Comparison of ENCODE assay signal across 8 cellular contexts in the genomic region with DNA sequence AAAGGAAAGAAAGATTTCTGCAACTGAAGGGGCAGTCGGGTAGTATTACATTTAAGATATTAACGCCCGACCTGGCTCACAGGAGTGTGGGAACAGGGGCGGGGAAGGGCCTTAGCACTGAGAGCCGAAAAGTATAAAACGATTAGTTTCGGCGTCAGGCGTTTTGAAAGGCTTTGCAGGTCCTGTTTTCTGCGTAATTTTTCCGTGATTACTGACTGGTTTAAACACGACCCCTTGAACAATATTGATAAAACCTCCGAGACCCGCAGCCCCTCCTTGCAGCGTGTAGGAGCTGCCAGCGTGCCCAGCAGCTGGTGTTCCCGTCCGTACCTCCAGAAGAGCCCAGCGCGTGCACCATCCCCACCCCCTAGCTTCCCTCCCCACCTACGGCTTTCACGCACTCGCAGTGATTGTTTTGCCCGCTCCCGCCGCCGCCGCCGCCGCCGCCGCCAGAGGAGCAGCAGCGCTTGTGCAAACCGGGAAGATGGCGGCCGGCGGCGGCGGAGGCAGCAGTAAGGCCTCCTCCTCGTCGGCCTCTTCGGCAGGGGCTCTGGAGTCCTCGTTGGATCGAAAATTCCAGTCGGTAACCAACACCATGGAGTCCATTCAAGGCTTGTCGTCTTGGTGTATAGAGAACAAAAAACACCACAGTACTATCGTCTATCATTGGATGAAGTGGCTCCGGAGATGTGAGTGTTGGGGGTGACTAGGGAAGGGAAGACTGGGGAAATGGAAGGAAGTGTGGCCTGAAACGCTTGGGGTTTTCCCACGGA. TPM values are rescaled to one million over a fixed set of nuclear protein-coding genes. Genes with fewer than 3 reads are reported as not detected.
DNase-seq lines count a peak whose midpoint lies in the region; ATAC-seq and TF ChIP-seq lines count a peak whose summit lies in the region.

No MANE protein-coding gene starts in this region.

- no peak for TF ChIP-seq POLR2A in testis (IDR thresholded peaks at IDR 0.05)

- no peak for TF ChIP-seq CTCF in GM23338 (conservative IDR thresholded peaks at IDR 0.05; ENCODE audit: low read depth in 2 of 2)
- TF ChIP-seq CTCF in SK-N-SH (IDR thresholded peaks at IDR 0.05), result no peak
- no peak for TF ChIP-seq CTCF in glutamatergic neuron (IDR thresholded peaks at IDR 0.05; ENCODE audit: partially characterized antibody, unreplicated experiment)
- peak; percentile 6 for TF ChIP-seq CTCF in osteocyte (IDR thresholded peaks at IDR 0.05)
- TF ChIP-seq CTCF in testis (IDR thresholded peaks at IDR 0.05), result no peak

- 0 out of 2 replicates have a peak, but pooled peaks cover 7% of the 10 kb centered on the region for H3F3A ChIP-seq in GM23338 (replicated peaks; ENCODE audit: low read depth)
- H3F3A ChIP-seq in SK-N-SH (replicated peaks; ENCODE audit: insufficient read depth), result peaks cover 26% of the 10 kb centered on the region

- peaks cover 9% of the 10 kb centered on the region for H3K36me3 Mint-ChIP-seq in GM23338 (ENCODE audit: low read depth)
- no peaks in the 10 kb centered on the region for H3K36me3 Mint-ChIP-seq in activated naive CD4-positive, alpha-beta T cell treated with anti-CD3 and anti-CD28 coated beads, Interleukin-2, amount 50 U/mL, for 24 hours
- no peaks in the 10 kb centered on the region for H3K36me3 Mint-ChIP-seq in glutamatergic neuron (ENCODE audit: unreplicated experiment)
- H3K36me3 Mint-ChIP-seq in osteocyte (ENCODE audit: unreplicated experiment), result no peaks in the 10 kb centered on the region

- H3K9me3 Mint-ChIP-seq in GM23338 (no peaks in the 10 kb centered on the region), glutamatergic neuron (ENCODE audit: unreplicated experiment) (peaks cover 12% of the 10 kb centered on the region), osteocyte (ENCODE audit: unreplicated experiment) (no peaks in the 10 kb centered on the region)
- no peaks in the 10 kb centered on the region for H3K9me3 Mint-ChIP-seq in activated naive CD4-positive, alpha-beta T cell treated with anti-CD3 and anti-CD28 coated beads, Interleukin-2, amount 50 U/mL, for 24 hours

- H3K9me2 ChIP-seq in GM23338 (ENCODE audit: insufficient read depth) (no peaks in the 10 kb centered on the region), SK-N-SH (no peaks in the 10 kb centered on the region)

- H3K4me3 ChIP-seq in GM23338, result peak overlapping the region; percentile 77
- peak overlapping the region; percentile 72 to 76 for H3K4me3 ChIP-seq in SK-N-SH (ENCODE audit: low read depth in 2 of 2, low read length in 1 of 2)
- peak overlapping the region; percentile 74 to 77 for H3K4me3 ChIP-seq in testis

- peak overlapping the region; percentile 98 for H3K4me3 Mint-ChIP-seq in GM23338
- H3K4me3 Mint-ChIP-seq in activated naive CD4-positive, alpha-beta T cell treated with anti-CD3 and anti-CD28 coated beads, Interleukin-2, amount 50 U/mL, for 24 hours, result peak overlapping the region; percentile 95
- H3K4me3 Mint-ChIP-seq in glutamatergic neuron (ENCODE audit: unreplicated experiment), result peak overlapping the region; percentile 93
- H3K4me3 Mint-ChIP-seq in osteocyte (ENCODE audit: unreplicated experiment), result peak overlapping the region; percentile 94

- H3K27me3 Mint-ChIP-seq in GM23338 (ENCODE audit: insufficient read depth, low read depth, poor library complexity) (peaks cover 8% of the 10 kb centered on the region), glutamatergic neuron (ENCODE audit: unreplicated experiment) (no peaks in the 10 kb centered on the region), osteocyte (ENCODE audit: unreplicated experiment) (no peaks in the 10 kb centered on the region)
- no peaks in the 10 kb centered on the region for H3K27me3 Mint-ChIP-seq in activated naive CD4-positive, alpha-beta T cell treated with anti-CD3 and anti-CD28 coated beads, Interleukin-2, amount 50 U/mL, for 24 hours

- H3K4me1 Mint-ChIP-seq in GM23338 (peaks cover 14% of the 10 kb centered on the region), glutamatergic neuron (ENCODE audit: low read depth, unreplicated experiment) (peaks cover 23% of the 10 kb centered on the region), osteocyte (ENCODE audit: unreplicated experiment) (peaks cover 30% of the 10 kb centered on the region)
- H3K4me1 Mint-ChIP-seq in activated naive CD4-positive, alpha-beta T cell treated with anti-CD3 and anti-CD28 coated beads, Interleukin-2, amount 50 U/mL, for 24 hours, result peaks cover 39% of the 10 kb centered on the region

- peak overlapping the region; percentile 86 for H3K4me2 ChIP-seq in GM23338
- H3K4me2 ChIP-seq in SK-N-SH, result peak overlapping the region; percentile 83

- WGBS in SK-N-SH (ENCODE audit: low lambda C conversion rate), result 0% methylated on average over 34 of the region's 50 CpGs
- WGBS in testis, 2 donors, result 0% methylated on average over 40 to 41 of the region's 50 CpGs

- H3K36me3 ChIP-seq in GM23338 (ENCODE audit: insufficient read depth) (no peaks in the 10 kb centered on the region), SK-N-SH (replicated peaks in 1 of 2; ENCODE audit: control insufficient read depth in 1 of 2, insufficient read depth in 2 of 2, low read length in 1 of 2) (no peaks in the 10 kb centered on the region), testis (ENCODE audit: low read depth, missing control alignments) (no peaks in the 10 kb centered on the region)

- H3K27me3 ChIP-seq in GM23338 (ENCODE audit: insufficient read depth) (no peaks in the 10 kb centered on the region), SK-N-SH (ENCODE audit: insufficient read depth) (no peaks in the 10 kb centered on the region), testis (no peaks in the 10 kb centered on the region)

- CTCF ChIA-PET in SK-N-SH (lab: Yijun Ruan, JAX), result interaction anchor here (0.8 to 1.6 kb wide), 7 partner anchors 10 to 168 kb away, joined by 3 to 5 read pairs (median 3); partner anchors contain the start of gene FALEC

- TF ChIP-seq EP300 in SK-N-SH (IDR thresholded peaks at IDR 0.05; ENCODE audit: borderline replicate concordance in 1 of 2, low read depth in 1 of 2, low read length in 1 of 2), result peak in 1 of 2 experiments; percentile 50; a peak in 1 of 4 replicates

- intact Hi-C loops in testis (cut with DNase I; ENCODE audit: low total_unique reads), result no loop called here

- H3K9me3 ChIP-seq in SK-N-SH, result no peaks in the 10 kb centered on the region
- no peaks in the 10 kb centered on the region for H3K9me3 ChIP-seq in testis

- H4K20me1 ChIP-seq in GM23338 (replicated peaks; ENCODE audit: insufficient read depth) (peaks cover 5% of the 10 kb centered on the region; the same call in 1 of the 2 replicates), SK-N-SH (ENCODE audit: insufficient read depth) (no peaks in the 10 kb centered on the region; the same call in 1 of the 2 replicates)

- H3K9ac ChIP-seq in SK-N-SH, result peak overlapping the region; percentile 87

- DNase-seq in COLO668 (lab: John Stamatoyannopoulos, UW; ENCODE audit: unreplicated experiment) (peak; percentile 89), GM23338 (ENCODE audit: low spot score) (peak; percentile 80), NCI-H1048 (lab: John Stamatoyannopoulos, UW) (peak; percentile 41), SK-N-SH (peak; percentile 80), glutamatergic neuron (peak; percentile 87), osteocyte (ENCODE audit: extremely low spot score, unreplicated experiment) (peak; percentile 92), testis (peak; percentile 86)

- H3K27ac ChIP-seq in GM23338 (ENCODE audit: low read depth) (peak overlapping the region; percentile 100), SK-N-SH (ENCODE audit: low read depth in 2 of 2, low read length in 1 of 2) (peak overlapping the region; percentile 93 to 99), testis (peak overlapping the region; percentile 83 to 92)

- H2AFZ ChIP-seq in GM23338 (peak overlapping the region; percentile 66; the same call in 1 of the 2 replicates), SK-N-SH (ENCODE audit: low read depth) (peak overlapping the region; percentile 69)

- H3K27ac Mint-ChIP-seq in GM23338 (peak overlapping the region; percentile 100), glutamatergic neuron (ENCODE audit: unreplicated experiment) (peak overlapping the region; percentile 91), osteocyte (ENCODE audit: unreplicated experiment) (peak overlapping the region; percentile 100)
- H3K27ac Mint-ChIP-seq in activated naive CD4-positive, alpha-beta T cell treated with anti-CD3 and anti-CD28 coated beads, Interleukin-2, amount 50 U/mL, for 24 hours, result peak overlapping the region; percentile 97

- peaks cover 49% of the 10 kb centered on the region for H3K79me2 ChIP-seq in GM23338 (replicated peaks; ENCODE audit: insufficient read depth)
- H3K79me2 ChIP-seq in SK-N-SH (ENCODE audit: insufficient read depth), result peaks cover 47% of the 10 kb centered on the region

- peaks cover 12% of the 10 kb centered on the region for H3K4me1 ChIP-seq in GM23338 (ENCODE audit: insufficient read depth)
- peaks cover 6 to 10% of the 10 kb centered on the region in 2 experiments; a peak in 3 of 4 replicates for H3K4me1 ChIP-seq in SK-N-SH (ENCODE audit: control insufficient read depth in 1 of 2, insufficient read depth in 2 of 2, low read depth in 1 of 2, low read length in 1 of 2)
- no peaks in the 10 kb centered on the region for H3K4me1 ChIP-seq in testis

- TF ChIP-seq RAD21 in SK-N-SH (IDR thresholded peaks at IDR 0.05; ENCODE audit: low read length), result no peak

- POLR2A ChIA-PET in SK-N-SH (lab: Yijun Ruan, JAX), result interaction anchor here (0.5 to 1.1 kb wide), 8 partner anchors 8 to 576 kb away, joined by 3 read pairs; no protein-coding TSS in a partner anchor

- ATAC-seq in GM23338, result peak; percentile 56

TF ChIP-seq in GM23338, 12 proteins besides CTCF, POLR2A, EP300 and RAD21 (continues in another document):
- TF ChIP-seq NANOG (IDR thresholded peaks at IDR 0.05; ENCODE audit: borderline replicate concordance), result no peak

TF ChIP-seq in SK-N-SH, 30 proteins besides CTCF, POLR2A, EP300 and RAD21 (continues in another document):
- TF ChIP-seq CHD2 (IDR thresholded peaks at IDR 0.05; ENCODE audit: low read length, partially characterized antibody), result no peak

RNA-seq across cellular contexts. Expression of gene RPRD2, which starts 0.5 kb away (rescaled TPM):
- total RNA-seq in GM23338 (2014; rRNA removed; shearing (Covaris generic)), result 18.0 and 20.4 TPM in 2 replicates
- polyA plus RNA-seq in GM23338 (2016; fragmentation: Nextera tagmentation; extraction: Ambion mirVana) (12.7 and 16.8 TPM in 2 replicates), SK-N-SH (2012; rRNA removed) (9.2 and 10.3 TPM in 2 replicates), testis (ENCODE audit: insufficient read depth, low read depth, low replicate concordance) (38.9 TPM)
- polyA plus RNA-seq in SK-N-SH (2012; cell fraction: cytosol; rRNA removed), result 6.6 and 8.1 TPM in 2 replicates
- 6.9 and 10.4 TPM in 2 replicates for polyA plus RNA-seq in SK-N-SH (2012; cell fraction: nucleus; rRNA removed)
- total RNA-seq in glutamatergic neuron (ENCODE audit: unreplicated experiment) (26.9 TPM), osteocyte (29.9 and 31.7 TPM in 2 replicates), testis (10 to 100 TPM; 32.1 to 36.3 TPM)

RNA-seq across cellular contexts. Expression of gene PRPF3, which starts 43.1 kb away (rescaled TPM):
- total RNA-seq in GM23338 (2014; rRNA removed; shearing (Covaris generic)), result 51.0 and 55.9 TPM in 2 replicates
- polyA plus RNA-seq in GM23338 (2016; fragmentation: Nextera tagmentation; extraction: Ambion mirVana) (28.7 and 34.3 TPM in 2 replicates), SK-N-SH (2012; rRNA removed) (27.2 and 38.2 TPM in 2 replicates), testis (ENCODE audit: insufficient read depth, low read depth, low replicate concordance) (59.2 TPM)
- polyA plus RNA-seq in SK-N-SH (2012; cell fraction: cytosol; rRNA removed), result 20.6 and 21.1 TPM in 2 replicates
- polyA plus RNA-seq in SK-N-SH (2012; cell fraction: nucleus; rRNA removed), result 104 and 162 TPM in 2 replicates
- total RNA-seq in glutamatergic neuron (ENCODE audit: unreplicated experiment) (57.6 TPM), osteocyte (55.0 and 55.2 TPM in 2 replicates), testis (100 to 1,000 TPM in 1 of 2 donors, 10 to 100 TPM in 1; 77.9 to 101 TPM)

Comparison
In these comparisons a context has a peak if more than half of its experiments do, and no peak if none do; other contexts are left out.
1. Peak in every context shown above with its lines: DNase-seq, ATAC-seq, H3K4me3 ChIP-seq and H3K27ac ChIP-seq.
2. DNase-seq: peak in every context shown above with its lines; median percentile 92 in osteocyte; 89 in COLO668; 87 in glutamatergic neuron; 86 in testis; 80 in GM23338; 80 in SK-N-SH; 41 in NCI-H1048.